ENCODE assay signal across 7 cellular contexts in the genomic region with DNA sequence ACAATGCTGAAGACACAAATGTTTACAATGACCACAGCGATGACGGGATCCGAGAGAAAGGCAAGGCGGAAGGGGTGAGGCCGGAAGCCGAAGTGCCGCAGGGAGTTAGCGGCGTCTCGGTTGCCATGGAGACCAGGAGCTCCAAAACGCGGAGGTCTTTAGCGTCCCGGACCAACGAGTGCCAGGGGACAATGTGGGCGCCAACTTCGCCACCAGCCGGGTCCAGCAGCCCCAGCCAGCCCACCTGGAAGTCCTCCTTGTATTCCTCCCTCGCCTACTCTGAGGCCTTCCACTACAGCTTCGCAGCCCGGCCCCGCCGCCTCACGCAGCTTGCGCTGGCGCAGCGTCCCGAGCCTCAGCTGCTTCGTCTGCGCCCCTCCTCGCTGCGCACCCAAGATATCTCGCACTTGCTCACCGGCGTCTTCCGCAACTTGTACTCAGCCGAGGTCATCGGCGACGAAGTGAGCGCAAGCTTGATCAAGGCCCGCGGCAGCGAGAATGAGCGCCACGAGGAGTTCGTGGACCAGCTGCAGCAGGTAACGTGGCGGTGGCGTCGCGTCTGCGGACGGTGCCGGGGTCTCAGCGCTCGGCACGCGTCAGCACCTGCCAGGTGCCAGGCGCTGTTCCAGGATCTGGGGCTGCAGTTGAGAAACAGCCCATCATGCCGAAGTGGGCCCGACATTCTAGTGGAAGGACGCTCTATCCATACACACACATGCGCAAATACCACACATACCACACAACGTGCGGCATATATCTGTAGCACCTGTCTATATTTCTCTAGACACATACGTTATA.
A peak's percentile ranks its signal among the peaks of the same experiment; 100 is the strongest.
DNase-seq lines count a peak whose midpoint lies in the region; ATAC-seq lines count a peak whose summit lies in the region.

DLEC1 (plus strand) TSS at position 108 of the 798 bp plus-strand sequence; CDS start at position 126, 18 bp downstream.

- H3K9me3 ChIP-seq in SK-N-MC (ENCODE audit: low read depth, low read length) = no peaks in the 10 kb centered on the region
- no peaks in the 10 kb centered on the region for H3K9me3 ChIP-seq in iPS-15b (ENCODE audit: control insufficient read depth, insufficient read depth, low read length)

- H3K9ac ChIP-seq in SK-N-MC (ENCODE audit: insufficient read length) (no peak within 1 kb of the TSS), iPS-15b (ENCODE audit: low read depth, low read length) (no peak within 1 kb of the TSS)

- H3K27me3 ChIP-seq in iPS-15b (ENCODE audit: control insufficient read depth, insufficient read depth, low read length) = peaks cover 26% of the 10 kb centered on the region

- H3K4me3 ChIP-seq in SK-N-MC = peak within 1 kb of the TSS; percentile 68
- H3K4me3 ChIP-seq in iPS-15b (ENCODE audit: low read depth, low read length) = peak within 1 kb of the TSS; percentile 75

- peaks cover 7% of the 10 kb centered on the region for H3K4me1 ChIP-seq in iPS-15b (ENCODE audit: control insufficient read depth, insufficient read depth, low read length)

- H3K36me3 ChIP-seq in SK-N-MC (ENCODE audit: insufficient read depth, low read length) (no peaks in the 10 kb centered on the region), iPS-15b (ENCODE audit: control insufficient read depth, insufficient read depth, low read length) (no peaks in the 10 kb centered on the region)

- DNase-seq in SK-N-MC (ENCODE audit: low read depth, low spot score) (no peak), dedifferentiated amniotic fluid mesenchymal stem cell (ENCODE audit: extremely low spot score) (no peak)
- peak; percentile 41 for DNase-seq in activated naive CD8-positive, alpha-beta T cell treated with anti-CD3 and anti-CD28 coated beads, Interleukin-2, amount 50 U/mL, for 16 hours (ENCODE audit: low read depth, low spot score)
- DNase-seq in stimulated activated CD4-positive, alpha-beta T cell treated with anti-CD3 and anti-CD28 coated beads, Interleukin-12 subunit alpha, Interleukin-12 subunit beta, amount 100 ng/mL, for 48 hours (ENCODE audit: low read depth in 2 of 3, low spot score in 1 of 3) = peak; percentile 66 to 75 (median 74)

- ATAC-seq in GM18861 (IDR thresholded peaks at IDR 0.05; ENCODE audit: unreplicated experiment) = peak; percentile 69
- peak; percentile 78 for ATAC-seq in HG02938 (IDR thresholded peaks at IDR 0.05; ENCODE audit: unreplicated experiment)

- no peak within 1 kb of the TSS for H3K27ac ChIP-seq in SK-N-MC

Comparison
In these comparisons a context has a peak if more than half of its experiments do, and no peak if none do; other contexts are left out.
1. DNase-seq: peak in activated naive CD8-positive, alpha-beta T cell treated with anti-CD3 and anti-CD28 coated beads, Interleukin-2, amount 50 U/mL, for 16 hours (single experiment) and stimulated activated CD4-positive, alpha-beta T cell treated with anti-CD3 and anti-CD28 coated beads, Interleukin-12 subunit alpha, Interleukin-12 subunit beta, amount 100 ng/mL, for 48 hours (3 of 3); none in SK-N-MC (single experiment) and dedifferentiated amniotic fluid mesenchymal stem cell (single experiment).